16 cellular contexts compared by ENCODE assay signal in the genomic region with DNA sequence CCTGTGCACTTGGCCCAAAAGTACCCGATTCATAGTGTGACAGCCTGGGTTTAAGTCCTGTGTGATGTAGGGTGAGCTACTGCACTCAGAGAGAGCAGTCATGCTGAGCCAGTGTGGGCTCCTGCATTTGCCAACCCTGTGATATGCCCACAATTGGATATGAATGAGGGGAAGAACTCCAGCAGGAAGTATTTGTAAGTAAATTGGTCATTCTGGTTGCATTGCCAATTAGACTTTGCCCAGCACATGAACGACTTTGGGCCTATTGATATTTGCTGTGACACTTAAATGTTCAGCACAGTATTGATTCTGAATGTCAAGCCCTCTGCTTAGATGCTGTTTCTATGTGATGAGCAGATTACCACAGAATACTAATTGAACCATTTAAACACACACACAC.
DNase-seq lines count a peak whose midpoint lies in the region; ATAC-seq and TF ChIP-seq lines count a peak whose summit lies in the region.
"Had no signal": no experiment of that assay in that cellular context is flagged by ENCODE, and none has a peak within 500 bp of the region (broad histone marks: within the 10 kb centered on the region; RNA-seq: fewer than 3 reads in every experiment).

No MANE protein-coding gene starts in this region.

- ATAC-seq in body of pancreas (peak; percentile 60), right lobe of liver (peak; percentile 98 to 99 (median 99))
- ATAC-seq: CD8-positive, alpha-beta T cell; SK-N-SH treated with all-trans-retinoic acid at 6 μM for 48 hours had no signal

- TF ChIP-seq EP300 in stomach (IDR thresholded peaks at IDR 0.05): no peak

- intact Hi-C loops in body of pancreas (cut with DNase I) (no loop called here), right lobe of liver (cut with DNase I) (no loop called here), stomach (cut with DNase I; ENCODE audit: low total_unique reads) (no loop called here)

- H3K27ac ChIP-seq in body of pancreas (no peak overlapping the region), right lobe of liver (peak overlapping the region in 2 of 3 donors; percentile 33 to 56), stomach (peak overlapping the region in 2 of 5 donors; percentile 36 to 45)
- H3K27ac ChIP-seq: GM23248, Peyer's patch had no signal

- TF ChIP-seq CTCF in body of pancreas (IDR thresholded peaks at IDR 0.05) (no peak), right lobe of liver (IDR thresholded peaks at IDR 0.05) (no peak), stomach (IDR thresholded peaks at IDR 0.05) (no peak), BE2C (IDR thresholded peaks at IDR 0.05; ENCODE audit: low read depth, low read length) (no peak)

- in situ Hi-C loops in G401 (cut with HindIII; ENCODE audit: low sequenced_read_pairs): no loop called here

- H3K36me3 ChIP-seq in body of pancreas (replicated peaks in 1 of 2; ENCODE audit: insufficient read depth in 1 of 2, low read depth in 2 of 2) (no peaks in the 10 kb centered on the region), right lobe of liver (no peaks in the 10 kb centered on the region), stomach (no peaks in the 10 kb centered on the region), BE2C (no peaks in the 10 kb centered on the region)
- H3K36me3 ChIP-seq: Peyer's patch had no signal

- H3K9me3 ChIP-seq in body of pancreas: no peaks in the 10 kb centered on the region
- H3K9me3 ChIP-seq in right lobe of liver: no peaks in the 10 kb centered on the region
- H3K9me3 ChIP-seq in stomach: no peaks in the 10 kb centered on the region
- no peaks in the 10 kb centered on the region for H3K9me3 ChIP-seq in BE2C
- H3K9me3 ChIP-seq: Peyer's patch had no signal

- DNase-seq in G401 (ENCODE audit: low spot score) (peak; percentile 29), body of pancreas (peak; percentile 11 to 38 (median 15)), right lobe of liver (peak; percentile 62 to 84 (median 76)), stomach (peak; percentile 64), NCI-H1417 treated with DMSO at 0.1 percent for 48 hours (lab: John Stamatoyannopoulos, UW) (no peak), SKM-1 treated with dmso at 0.1 percent for 144 hours (lab: John Stamatoyannopoulos, UW; ENCODE audit: unreplicated experiment) (no peak), BE2C (no peak)
- DNase-seq: CD8-positive, alpha-beta T cell; DMS 273 treated with DMSO at 0.1 percent for 48 hours; GM23248; MV-4-11; NCI-H1694; NCI-H82; SHP77 had no signal

- no peak for TF ChIP-seq POLR2A in body of pancreas (IDR thresholded peaks at IDR 0.05)
- TF ChIP-seq POLR2A in right lobe of liver (IDR thresholded peaks at IDR 0.05): peak; percentile 77
- no peak for TF ChIP-seq POLR2A in stomach (IDR thresholded peaks at IDR 0.05)

- H3K4me3 ChIP-seq in body of pancreas (no peak overlapping the region), right lobe of liver (no peak overlapping the region), stomach (no peak overlapping the region), BE2C (ENCODE audit: low read depth, low read length) (no peak overlapping the region)
- H3K4me3 ChIP-seq: GM23248, Peyer's patch had no signal

- H3K4me1 ChIP-seq in body of pancreas (no peaks in the 10 kb centered on the region), right lobe of liver (peaks cover 0 to 8% (median 3%) of the 10 kb centered on the region in 4 donors), stomach (peaks cover 0 to 15% (median 4%) of the 10 kb centered on the region in 4 donors), BE2C (no peaks in the 10 kb centered on the region)

- WGBS in body of pancreas, 2 donors: 23 to 31% methylated on average over 2 of the region's 2 CpGs
- 21% methylated on average over 2 of the region's 2 CpGs for WGBS in right lobe of liver (ENCODE audit: insufficient coverage, low coverage, low lambda C conversion rate, missing lambda C conversion rate)
- WGBS in stomach, 5 donors: 24 to 55% (median 35%) methylated on average over 2 of the region's 2 CpGs

- H3K27me3 ChIP-seq in body of pancreas: no peaks in the 10 kb centered on the region
- no peaks in the 10 kb centered on the region for H3K27me3 ChIP-seq in right lobe of liver
- no peaks in the 10 kb centered on the region for H3K27me3 ChIP-seq in stomach
- no peaks in the 10 kb centered on the region for H3K27me3 ChIP-seq in BE2C
- H3K27me3 ChIP-seq: Peyer's patch had no signal

Comparison
In these comparisons a context has a peak if more than half of its experiments do, and no peak if none do; other contexts are left out.
1. DNase-seq: peak in G401 (single experiment), body of pancreas (4 of 4), right lobe of liver (3 of 3) and stomach (single experiment); none in NCI-H1417 treated with DMSO at 0.1 percent for 48 hours (single experiment), SKM-1 treated with dmso at 0.1 percent for 144 hours (single experiment) and BE2C (single experiment).
2. H3K27ac ChIP-seq: peak in right lobe of liver (2 of 3); none in body of pancreas (0 of 4).